ENCODE assay signal across 15 cellular contexts in genomic region chr5:181220178-181220515, GRCh38. TPM values are rescaled to one million over a fixed set of nuclear protein-coding genes. Genes with fewer than 3 reads are reported as not detected.
DNase-seq lines count a peak whose midpoint lies in the region; ATAC-seq lines count a peak whose summit lies in the region.
"Had no signal": no experiment of that assay in that cellular context is flagged by ENCODE, and none has a peak within 500 bp of the region (broad histone marks: within the 10 kb centered on the region; RNA-seq: fewer than 3 reads in every experiment).

No MANE protein-coding gene starts in this region.

- H3K9me3 Mint-ChIP-seq in CD4-positive, CD25-positive, alpha-beta regulatory T cell, result peaks cover 0 to 16% (median 2%) of the 10 kb centered on the region in 7 donors
- H3K9me3 Mint-ChIP-seq in CD4-positive, alpha-beta memory T cell, result peaks cover 0 to 48% (median 4%) of the 10 kb centered on the region in 8 donors
- no peaks in the 10 kb centered on the region for H3K9me3 Mint-ChIP-seq in activated T-helper 17 cell treated with anti-CD3 and anti-CD28 coated beads, Interleukin-2, amount 50 U/mL, for 72 hours
- peaks cover 0 to 15% (median 2%) of the 10 kb centered on the region in 9 donors for H3K9me3 Mint-ChIP-seq in naive thymus-derived CD8-positive, alpha-beta T cell

- H3K36me3 Mint-ChIP-seq in CD4-positive, CD25-positive, alpha-beta regulatory T cell, result peaks cover 9% of the 10 kb centered on the region
- H3K36me3 Mint-ChIP-seq in CD4-positive, alpha-beta memory T cell, result peaks cover 0 to 50% of the 10 kb centered on the region in 2 donors
- peaks cover 52% of the 10 kb centered on the region for H3K36me3 Mint-ChIP-seq in activated T-helper 17 cell treated with anti-CD3 and anti-CD28 coated beads, Interleukin-2, amount 50 U/mL, for 72 hours (ENCODE audit: low read depth)
- H3K36me3 Mint-ChIP-seq in naive thymus-derived CD8-positive, alpha-beta T cell, result peaks cover 0 to 6% (median 3%) of the 10 kb centered on the region in 3 donors

- ATAC-seq in CD4-positive, CD25-positive, alpha-beta regulatory T cell (ENCODE audit: low read depth in 2 of 2), result no peak
- ATAC-seq in activated T-helper 17 cell treated with anti-CD3 and anti-CD28 coated beads, Interleukin-2, amount 50 U/mL, for 72 hours (replicated peaks), result no peak
- ATAC-seq in naive thymus-derived CD8-positive, alpha-beta T cell, result no peak
- ATAC-seq in HG03097 (IDR thresholded peaks at IDR 0.05; ENCODE audit: low FRiP score, unreplicated experiment), result no peak
- ATAC-seq in GM19035 (IDR thresholded peaks at IDR 0.05; ENCODE audit: unreplicated experiment), result no peak
- ATAC-seq: left lung had no signal

- no peak overlapping the region for H3K4me3 ChIP-seq in CD4-positive, CD25-positive, alpha-beta regulatory T cell (ENCODE audit: low read depth, low read length)
- no peak overlapping the region for H3K4me3 ChIP-seq in CD4-positive, alpha-beta memory T cell (ENCODE audit: low read length in 2 of 2)
- H3K4me3 ChIP-seq: left lung, testis had no signal

- peak overlapping the region in 1 of 3 donors; percentile 100 for H3K27ac Mint-ChIP-seq in CD4-positive, CD25-positive, alpha-beta regulatory T cell
- peak overlapping the region in 4 of 7 donors; percentile 52 to 100 (median 84) for H3K27ac Mint-ChIP-seq in CD4-positive, alpha-beta memory T cell
- peak overlapping the region; percentile 76 for H3K27ac Mint-ChIP-seq in activated T-helper 17 cell treated with anti-CD3 and anti-CD28 coated beads, Interleukin-2, amount 50 U/mL, for 72 hours
- peak overlapping the region in 7 of 10 donors; percentile 51 to 97 (median 73) for H3K27ac Mint-ChIP-seq in naive thymus-derived CD8-positive, alpha-beta T cell

- H3K4me1 Mint-ChIP-seq in CD4-positive, CD25-positive, alpha-beta regulatory T cell, result peaks cover 27 to 65% (median 40%) of the 10 kb centered on the region in 4 donors
- peaks cover 35 to 80% (median 51%) of the 10 kb centered on the region in 4 donors for H3K4me1 Mint-ChIP-seq in CD4-positive, alpha-beta memory T cell
- peaks cover 47% of the 10 kb centered on the region for H3K4me1 Mint-ChIP-seq in activated T-helper 17 cell treated with anti-CD3 and anti-CD28 coated beads, Interleukin-2, amount 50 U/mL, for 72 hours
- peaks cover 41 to 75% (median 66%) of the 10 kb centered on the region in 4 donors for H3K4me1 Mint-ChIP-seq in naive thymus-derived CD8-positive, alpha-beta T cell

- no peak for DNase-seq in CD4-positive, CD25-positive, alpha-beta regulatory T cell
- no peak for DNase-seq in CD4-positive, alpha-beta memory T cell
- no peak for DNase-seq in naive thymus-derived CD8-positive, alpha-beta T cell
- DNase-seq in KG1 (lab: John Stamatoyannopoulos, UW), result no peak
- DNase-seq: BE2C; DMS153; NCI-H1105 treated with DMSO at 0.1 percent for 48 hours; NCI-H524; small intestine; stimulated activated CD4-positive, alpha-beta T cell treated with anti-CD3 and anti-CD28 coated beads, Interleukin-4, amount 100 ng/mL, for 24 hours; testis had no signal

- H3K27me3 Mint-ChIP-seq in CD4-positive, CD25-positive, alpha-beta regulatory T cell, result peaks cover 35% of the 10 kb centered on the region
- H3K27me3 Mint-ChIP-seq in CD4-positive, alpha-beta memory T cell, result peaks cover 0 to 24% of the 10 kb centered on the region in 2 donors
- H3K27me3 Mint-ChIP-seq in activated T-helper 17 cell treated with anti-CD3 and anti-CD28 coated beads, Interleukin-2, amount 50 U/mL, for 72 hours, result no peaks in the 10 kb centered on the region
- H3K27me3 Mint-ChIP-seq in naive thymus-derived CD8-positive, alpha-beta T cell, result peaks cover 0 to 12% (median 0%) of the 10 kb centered on the region in 5 donors

- POLR2A ChIA-PET in CD4-positive, alpha-beta memory T cell (lab: Charles Lee; ENCODE audit: partially characterized antibody), result interaction anchor here (1.0 to 9.4 kb wide), 5 partner anchors 13 to 41 kb away, joined by 4 to 375 read pairs (median 16); partner anchors contain the start of genes RACK1, TRIM52 and TRIM7
- POLR2A ChIA-PET in naive thymus-derived CD8-positive, alpha-beta T cell (lab: Charles Lee), result interaction anchor here (1.2 to 9.4 kb wide), 4 partner anchors 14 to 41 kb away, joined by 15 to 286 read pairs (median 134); partner anchors contain the start of genes RACK1 and TRIM52

- H3K27ac ChIP-seq in CD4-positive, CD25-positive, alpha-beta regulatory T cell (ENCODE audit: insufficient read depth, low read length, poor library complexity, severe bottlenecking), result no peak overlapping the region
- no peak overlapping the region for H3K27ac ChIP-seq in CD4-positive, alpha-beta memory T cell (ENCODE audit: low read depth, low read length)
- H3K27ac ChIP-seq: left lung, testis had no signal

- H3K9me3 ChIP-seq in CD4-positive, CD25-positive, alpha-beta regulatory T cell (ENCODE audit: control insufficient read depth in 2 of 2, low read length in 2 of 2), result no peaks in the 10 kb centered on the region
- H3K9me3 ChIP-seq in CD4-positive, alpha-beta memory T cell (ENCODE audit: control insufficient read depth in 1 of 2, low read length in 2 of 2), result no peaks in the 10 kb centered on the region
- H3K9me3 ChIP-seq: BE2C, left lung, testis had no signal

- H3K4me3 Mint-ChIP-seq in CD4-positive, CD25-positive, alpha-beta regulatory T cell, result peak overlapping the region; percentile 61 to 98 (median 84)
- peak overlapping the region in 3 of 8 donors; percentile 29 to 74 (median 62) for H3K4me3 Mint-ChIP-seq in CD4-positive, alpha-beta memory T cell
- peak overlapping the region; percentile 87 for H3K4me3 Mint-ChIP-seq in activated T-helper 17 cell treated with anti-CD3 and anti-CD28 coated beads, Interleukin-2, amount 50 U/mL, for 72 hours
- H3K4me3 Mint-ChIP-seq in naive thymus-derived CD8-positive, alpha-beta T cell, result peak overlapping the region in 9 of 10 donors; percentile 16 to 65 (median 45)

- no peaks in the 10 kb centered on the region for H3K36me3 ChIP-seq in CD4-positive, CD25-positive, alpha-beta regulatory T cell (ENCODE audit: control insufficient read depth, insufficient read depth, low read length)
- H3K36me3 ChIP-seq in CD4-positive, alpha-beta memory T cell (ENCODE audit: insufficient read depth, low read length), result no peaks in the 10 kb centered on the region
- H3K36me3 ChIP-seq: BE2C, left lung had no signal

- H3K27me3 ChIP-seq in CD4-positive, CD25-positive, alpha-beta regulatory T cell (ENCODE audit: control insufficient read depth, insufficient read depth, low read length), result no peaks in the 10 kb centered on the region
- no peaks in the 10 kb centered on the region for H3K27me3 ChIP-seq in CD4-positive, alpha-beta memory T cell (ENCODE audit: insufficient read depth, low read length)
- H3K27me3 ChIP-seq: BE2C, testis had no signal

- intact Hi-C loops in CD4-positive, alpha-beta memory T cell (cut with micrococcal nuclease), result no loop called here

- peaks cover 34% of the 10 kb centered on the region for H3K4me1 ChIP-seq in CD4-positive, CD25-positive, alpha-beta regulatory T cell (ENCODE audit: control insufficient read depth, insufficient read depth, low read length, poor library complexity, severe bottlenecking)
- H3K4me1 ChIP-seq in CD4-positive, alpha-beta memory T cell (ENCODE audit: insufficient read depth, low read length), result peaks cover 53% of the 10 kb centered on the region
- H3K4me1 ChIP-seq: BE2C, testis had no signal

- CTCF ChIA-PET in CD4-positive, alpha-beta memory T cell (lab: Charles Lee; ENCODE audit: partially characterized antibody), result interaction anchor here (1.5 kb wide), 1 partner anchor 36 kb away, joined by 3 read pairs; no protein-coding TSS in a partner anchor

RNA-seq across cellular contexts. Expression of gene TRIM41, which starts 2.9 kb away (rescaled TPM):
- 40.8 TPM for total RNA-seq in CD4-positive, CD25-positive, alpha-beta regulatory T cell
- 1 to 10 TPM in 2 of 4 donors, under 1 TPM in 2; 0.67 to 1.6 (median 0.87) TPM for polyA plus RNA-seq in CD4-positive, CD25-positive, alpha-beta regulatory T cell
- total RNA-seq in CD4-positive, alpha-beta memory T cell, result 10 to 100 TPM; 39.9 to 40.7 TPM
- 1 to 10 TPM; 1.7 to 2.0 TPM for polyA plus RNA-seq in CD4-positive, alpha-beta memory T cell
- total RNA-seq in activated T-helper 17 cell treated with anti-CD3 and anti-CD28 coated beads, Interleukin-2, amount 50 U/mL, for 72 hours, result 10 to 100 TPM; 27.1 to 30.8 TPM
- 10 to 100 TPM; 33.3 to 40.7 TPM for total RNA-seq in naive thymus-derived CD8-positive, alpha-beta T cell
- polyA plus RNA-seq in naive thymus-derived CD8-positive, alpha-beta T cell, result 1 to 10 TPM; 1.1 to 2.6 (median 1.6) TPM

RNA-seq across cellular contexts. Expression of gene TRIM7, which starts 15.2 kb away (rescaled TPM):
- 0.72 TPM for total RNA-seq in CD4-positive, CD25-positive, alpha-beta regulatory T cell
- under 1 TPM in 2 of 4 donors, not detected in 2; 0.16 to 0.47 TPM for polyA plus RNA-seq in CD4-positive, CD25-positive, alpha-beta regulatory T cell
- total RNA-seq in CD4-positive, alpha-beta memory T cell, result 1 to 10 TPM; 3.3 to 4.2 TPM
- polyA plus RNA-seq in CD4-positive, alpha-beta memory T cell, result under 1 TPM; 0.63 to 0.69 TPM
- 1 to 10 TPM; 2.7 to 5.9 TPM for total RNA-seq in activated T-helper 17 cell treated with anti-CD3 and anti-CD28 coated beads, Interleukin-2, amount 50 U/mL, for 72 hours
- total RNA-seq in naive thymus-derived CD8-positive, alpha-beta T cell, result 1 to 10 TPM; 3.7 to 4.2 TPM
- polyA plus RNA-seq in naive thymus-derived CD8-positive, alpha-beta T cell, result under 1 TPM in 1 of 3 donors, not detected in 2; 0.40 TPM

RNA-seq across cellular contexts. Expression of gene RACK1, which starts 23.6 kb away (rescaled TPM):
- total RNA-seq in CD4-positive, CD25-positive, alpha-beta regulatory T cell, result 1,838 TPM
- polyA plus RNA-seq in CD4-positive, CD25-positive, alpha-beta regulatory T cell, result 1,000 to 10,000 TPM; 2,227 to 2,760 (median 2,470) TPM
- total RNA-seq in CD4-positive, alpha-beta memory T cell, result 1,000 to 10,000 TPM; 1,956 to 2,001 TPM
- 1,000 to 10,000 TPM; 2,065 to 2,145 TPM for polyA plus RNA-seq in CD4-positive, alpha-beta memory T cell
- total RNA-seq in activated T-helper 17 cell treated with anti-CD3 and anti-CD28 coated beads, Interleukin-2, amount 50 U/mL, for 72 hours, result 1,000 to 10,000 TPM; 2,150 to 2,706 TPM
- total RNA-seq in naive thymus-derived CD8-positive, alpha-beta T cell, result 1,000 to 10,000 TPM; 2,236 to 2,371 TPM
- polyA plus RNA-seq in naive thymus-derived CD8-positive, alpha-beta T cell, result 1,000 to 10,000 TPM; 2,449 to 2,566 (median 2,565) TPM

RNA-seq across cellular contexts. Expression of gene TRIM52, which starts 40.8 kb away (rescaled TPM):
- 40.3 TPM for total RNA-seq in CD4-positive, CD25-positive, alpha-beta regulatory T cell
- 10 to 100 TPM; 28.0 to 39.9 (median 35.0) TPM for polyA plus RNA-seq in CD4-positive, CD25-positive, alpha-beta regulatory T cell
- 10 to 100 TPM; 73.0 to 76.8 TPM for total RNA-seq in CD4-positive, alpha-beta memory T cell
- 10 to 100 TPM; 19.4 to 47.2 TPM for polyA plus RNA-seq in CD4-positive, alpha-beta memory T cell
- 10 to 100 TPM; 14.3 to 19.4 TPM for total RNA-seq in activated T-helper 17 cell treated with anti-CD3 and anti-CD28 coated beads, Interleukin-2, amount 50 U/mL, for 72 hours
- 10 to 100 TPM; 62.7 to 64.2 TPM for total RNA-seq in naive thymus-derived CD8-positive, alpha-beta T cell
- 10 to 100 TPM; 23.6 to 36.3 (median 32.8) TPM for polyA plus RNA-seq in naive thymus-derived CD8-positive, alpha-beta T cell
